35 cellular contexts compared by ENCODE assay signal in the genomic region with DNA sequence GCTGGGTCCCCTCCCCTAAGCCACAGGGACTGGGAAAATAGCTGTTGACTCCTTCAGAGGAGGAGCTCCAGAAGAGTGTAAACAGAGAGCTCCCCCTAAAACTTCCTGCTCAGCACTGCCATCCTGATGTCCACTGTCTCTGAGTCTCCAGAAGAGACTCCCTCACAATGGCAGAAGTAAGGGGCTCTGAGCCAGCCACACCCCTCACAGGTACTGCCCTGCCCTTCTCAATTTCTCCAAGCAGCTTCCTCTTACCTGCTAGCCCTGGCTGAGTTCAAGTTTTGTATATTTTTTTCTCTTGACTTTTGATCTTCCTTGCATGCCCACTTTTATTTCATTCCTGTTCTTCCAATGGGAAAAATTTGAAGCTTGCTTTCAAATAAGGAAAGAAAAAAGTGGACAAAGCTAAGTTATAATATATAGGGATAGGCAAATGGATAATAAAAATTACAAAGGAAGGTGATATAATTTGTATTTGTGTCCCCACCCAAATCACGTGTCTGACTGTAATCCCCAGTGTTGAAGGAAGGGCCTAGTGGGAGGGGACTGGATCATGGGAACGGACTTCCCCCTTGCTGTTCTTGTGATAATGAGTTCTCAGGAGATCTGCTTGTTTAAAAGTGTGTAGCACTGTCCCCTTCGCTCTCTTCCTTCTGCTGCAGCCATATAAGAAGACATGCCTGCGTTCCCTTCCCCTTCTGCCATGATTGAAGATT.
"Had no signal": no experiment of that assay in that cellular context is flagged by ENCODE, and none has a peak within 500 bp of the region (broad histone marks: within the 10 kb centered on the region; RNA-seq: fewer than 3 reads in every experiment).

No MANE protein-coding gene starts in this region.

- H3K4me3 ChIP-seq: ascending aorta, cardiac muscle cell had no signal

- H3K4me1 Mint-ChIP-seq: activated B cell treated with CpG ODN at 0.5 μM for 24 hours; activated CD4-positive, alpha-beta T cell treated with anti-CD3 and anti-CD28 coated beads, Interleukin-2, amount 10 ng/mL, durations not matched to agents 24 days and 14 days; activated naive CD8-positive, alpha-beta T cell treated with anti-CD3 and anti-CD28 coated beads for 36 hours; activated T-helper 17 cell treated with anti-CD3 and anti-CD28 coated beads, Interleukin-2, amount 50 U/mL, for 72 hours; brain; central memory CD8-positive, alpha-beta T cell; T-cell had no signal

- DNase-seq: activated B cell treated with CpG ODN at 0.5 μM for 24 hours; activated CD4-positive, alpha-beta memory T cell treated with anti-CD3 and anti-CD28 coated beads for 36 hours; activated CD4-positive, alpha-beta T cell treated with anti-CD3 and anti-CD28 coated beads for 4 hours; activated CD4-positive, alpha-beta T cell treated with anti-CD3 and anti-CD28 coated beads, Interleukin-2, amount 10 ng/mL, durations not matched to agents 24 days and 14 days; activated CD4-positive, alpha-beta T cell treated with anti-CD3 and anti-CD28 coated beads, Interleukin-2, amount 50 U/mL, for 1 hour; activated CD4-positive, alpha-beta T cell treated with anti-CD3 and anti-CD28 coated beads, Interleukin-2, amount 50 U/mL, for 4 hours; activated CD4-positive, CD25-positive, alpha-beta regulatory T cell treated with anti-CD3 and anti-CD28 coated beads, Interleukin-2, amount 50 U/mL, for 72 hours; activated CD8-positive, alpha-beta memory T cell treated with anti-CD3 and anti-CD28 coated beads, Interleukin-2, amount 50 U/mL, for 4 hours; activated CD8-positive, alpha-beta T cell treated with anti-CD3 and anti-CD28 coated beads for 36 hours; activated effector memory CD4-positive, alpha-beta T cell treated with anti-CD3 and anti-CD28 coated beads, Interleukin-2, amount 50 U/mL, for 16 hours; activated gamma-delta T cell treated with Interleukin-2 at 50 U/mL for 16 hours; activated naive CD4-positive, alpha-beta T cell; activated naive CD4-positive, alpha-beta T cell treated with anti-CD3 and anti-CD28 coated beads for 36 hours; activated naive CD4-positive, alpha-beta T cell treated with anti-CD3 and anti-CD28 coated beads, Interleukin-2, amount 50 U/mL, for 16 hours; activated naive CD8-positive, alpha-beta T cell treated with anti-CD3 and anti-CD28 coated beads for 36 hours; activated T-cell treated with anti-CD3 and anti-CD28 coated beads for 4 hours; activated T-cell treated with anti-CD3 and anti-CD28 coated beads, Interleukin-2, amount 50 U/mL, for 1 hour; activated T-cell treated with anti-CD3 and anti-CD28 coated beads, Interleukin-2, amount 50 U/mL, for 4 hours; activated T-cell treated with anti-CD3 and anti-CD28 coated beads, Interleukin-2, amount 50 U/mL, for 72 hours; amygdala; anterior cingulate cortex; caudate nucleus; cerebellar nuclear complex; T-cell; T-helper 2 cell; T-helper 9 cell had no signal

- H3K9me3 ChIP-seq: ascending aorta had no signal

- H3K27me3 Mint-ChIP-seq: activated B cell treated with CpG ODN at 0.5 μM for 24 hours; activated CD4-positive, alpha-beta memory T cell treated with anti-CD3 and anti-CD28 coated beads for 36 hours; activated CD4-positive, alpha-beta T cell treated with anti-CD3 and anti-CD28 coated beads, Interleukin-2, amount 10 ng/mL, durations not matched to agents 24 days and 14 days; brain; central memory CD8-positive, alpha-beta T cell had no signal

- ATAC-seq: activated CD8-positive, alpha-beta T cell treated with anti-CD3 and anti-CD28 coated beads for 36 hours; activated naive CD4-positive, alpha-beta T cell treated with anti-CD3 and anti-CD28 coated beads, Interleukin-2, amount 50 U/mL, for 72 hours; activated T-cell treated with anti-CD3 and anti-CD28 coated beads, Interleukin-2, amount 50 U/mL, for 4 hours; activated T-cell treated with anti-CD3 and anti-CD28 coated beads, Interleukin-2, amount 50 U/mL, for 72 hours; activated T-helper 17 cell treated with anti-CD3 and anti-CD28 coated beads, Interleukin-2, amount 50 U/mL, for 72 hours; T-cell had no signal

- H3K27ac ChIP-seq: ascending aorta, cardiac muscle cell, VCaP had no signal

- H3K4me1 ChIP-seq: ascending aorta had no signal

- H3K9me3 Mint-ChIP-seq: activated B cell treated with CpG ODN at 0.5 μM for 24 hours; activated CD4-positive, alpha-beta T cell treated with anti-CD3 and anti-CD28 coated beads, Interleukin-2, amount 10 ng/mL, durations not matched to agents 24 days and 14 days; activated naive CD4-positive, alpha-beta T cell treated with anti-CD3 and anti-CD28 coated beads for 36 hours; activated T-helper 1 cell treated with anti-CD3 and anti-CD28 coated beads, Interleukin-12 subunit alpha, Interleukin-12 subunit beta, Interleukin-2, Interleukin-4 antibody, amounts not matched to agents 30 ng/mL and 10 ng/mL and 1 ng/mL, durations not matched to agents 14 hours and 24 hours and 36 hours; T-helper 2 cell treated with Interferon-gamma antibody and Interleukin-4, amounts not matched to agents 5 μg/mL and 100 μg/mL, for 36 hours had no signal

- H3K36me3 ChIP-seq: ascending aorta, cardiac muscle cell had no signal

- H3K27me3 ChIP-seq: ascending aorta, cardiac muscle cell had no signal

- H3K36me3 Mint-ChIP-seq: activated CD4-positive, alpha-beta memory T cell treated with anti-CD3 and anti-CD28 coated beads for 36 hours; activated naive CD4-positive, alpha-beta T cell treated with anti-CD3 and anti-CD28 coated beads, Interleukin-2, amount 50 U/mL, for 72 hours; activated naive CD8-positive, alpha-beta T cell treated with anti-CD3 and anti-CD28 coated beads for 36 hours; T-cell had no signal

- H3K4me3 Mint-ChIP-seq: activated B cell treated with CpG ODN at 0.5 μM for 24 hours; activated CD4-positive, alpha-beta memory T cell treated with anti-CD3 and anti-CD28 coated beads for 36 hours; activated CD4-positive, alpha-beta T cell treated with anti-CD3 and anti-CD28 coated beads, Interleukin-2, amount 10 ng/mL, durations not matched to agents 24 days and 14 days; activated CD8-positive, alpha-beta T cell treated with anti-CD3 and anti-CD28 coated beads for 36 hours; activated naive CD4-positive, alpha-beta T cell treated with anti-CD3 and anti-CD28 coated beads for 36 hours; activated naive CD8-positive, alpha-beta T cell treated with anti-CD3 and anti-CD28 coated beads for 36 hours; activated T-cell treated with anti-CD3 and anti-CD28 coated beads, Interleukin-2, amount 50 U/mL, for 4 hours; activated T-cell treated with anti-CD3 and anti-CD28 coated beads, Interleukin-2, amount 50 U/mL, for 72 hours; activated T-helper 1 cell treated with anti-CD3 and anti-CD28 coated beads, Interleukin-12 subunit alpha, Interleukin-12 subunit beta, Interleukin-2, Interleukin-4 antibody, amounts not matched to agents 30 ng/mL and 10 ng/mL and 1 ng/mL, durations not matched to agents 14 hours and 24 hours and 36 hours; activated T-helper 17 cell treated with anti-CD3 and anti-CD28 coated beads, Interleukin-2, amount 50 U/mL, for 72 hours; brain; central memory CD8-positive, alpha-beta T cell; T-cell; T-helper 2 cell treated with Interferon-gamma antibody and Interleukin-4, amounts not matched to agents 5 μg/mL and 100 μg/mL, for 36 hours had no signal

- H3K27ac Mint-ChIP-seq: activated B cell treated with CpG ODN at 0.5 μM for 24 hours; activated CD4-positive, alpha-beta memory T cell treated with anti-CD3 and anti-CD28 coated beads for 36 hours; activated CD4-positive, alpha-beta T cell treated with anti-CD3 and anti-CD28 coated beads, Interleukin-2, amount 10 ng/mL, durations not matched to agents 24 days and 14 days; activated CD8-positive, alpha-beta T cell treated with anti-CD3 and anti-CD28 coated beads for 36 hours; activated naive CD4-positive, alpha-beta T cell treated with anti-CD3 and anti-CD28 coated beads for 36 hours; activated naive CD4-positive, alpha-beta T cell treated with anti-CD3 and anti-CD28 coated beads, Interleukin-2, amount 50 U/mL, for 72 hours; activated naive CD8-positive, alpha-beta T cell treated with anti-CD3 and anti-CD28 coated beads for 36 hours; activated T-cell treated with anti-CD3 and anti-CD28 coated beads, Interleukin-2, amount 50 U/mL, for 72 hours; activated T-helper 1 cell treated with anti-CD3 and anti-CD28 coated beads, Interleukin-12 subunit alpha, Interleukin-12 subunit beta, Interleukin-2, Interleukin-4 antibody, amounts not matched to agents 30 ng/mL and 10 ng/mL and 1 ng/mL, durations not matched to agents 14 hours and 24 hours and 36 hours; activated T-helper 17 cell treated with anti-CD3 and anti-CD28 coated beads, Interleukin-2, amount 50 U/mL, for 72 hours; brain; T-cell; T-helper 2 cell treated with Interferon-gamma antibody and Interleukin-4, amounts not matched to agents 5 μg/mL and 100 μg/mL, for 36 hours had no signal
